25 cellular contexts compared by ENCODE assay signal in the genomic region with DNA sequence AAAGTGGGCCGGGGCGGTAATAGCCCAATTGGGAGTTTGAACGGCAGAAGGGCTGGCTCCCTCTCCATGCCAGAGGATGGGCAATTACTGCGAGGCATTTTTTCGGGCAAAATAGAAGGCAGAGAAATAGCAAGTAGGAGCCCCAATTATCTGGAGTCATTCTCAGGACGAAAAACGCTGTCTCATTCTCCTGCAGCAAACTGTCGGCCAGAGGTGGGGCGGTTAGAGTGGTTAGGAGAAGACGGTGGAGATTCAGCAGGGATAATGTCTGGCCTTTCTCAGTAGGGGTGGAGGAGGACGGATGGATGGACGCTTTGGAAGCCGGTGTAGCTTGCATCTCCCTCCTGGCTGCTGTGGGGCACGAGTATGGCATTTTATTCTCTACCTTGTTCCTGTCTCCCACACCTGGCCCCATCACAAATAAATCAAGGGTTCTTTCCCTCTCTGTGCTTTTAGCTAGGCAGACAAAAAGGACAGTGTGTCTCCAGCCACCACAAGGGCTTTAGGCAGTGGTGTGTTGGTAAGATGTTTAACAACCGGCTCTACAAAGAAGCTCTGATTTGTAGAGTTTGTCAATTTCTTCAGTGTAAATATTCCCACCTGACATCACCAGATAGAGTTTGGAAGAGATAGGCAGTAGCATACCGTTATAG.
"Had no signal": no experiment of that assay in that cellular context is flagged by ENCODE, and none has a peak within 500 bp of the region (broad histone marks: within the 10 kb centered on the region; RNA-seq: fewer than 3 reads in every experiment).

No MANE protein-coding gene starts in this region.

- H3K4me1 Mint-ChIP-seq: activated CD4-positive, alpha-beta memory T cell treated with anti-CD3 and anti-CD28 coated beads, Interleukin-2, amount 10 ng/mL, durations not matched to agents 7 days and 5 days; activated CD4-positive, alpha-beta T cell treated with anti-CD3 and anti-CD28 coated beads for 36 hours; activated naive CD4-positive, alpha-beta T cell treated with anti-CD3 and anti-CD28 coated beads, Interleukin-2, amount 10 ng/mL, durations not matched to agents 7 days and 5 days; activated naive CD8-positive, alpha-beta T cell treated with anti-CD3 and anti-CD28 coated beads for 36 hours had no signal

- H3K4me3 Mint-ChIP-seq: activated CD4-positive, alpha-beta memory T cell treated with anti-CD3 and anti-CD28 coated beads, Interleukin-2, amount 10 ng/mL, durations not matched to agents 7 days and 5 days; activated CD4-positive, alpha-beta T cell treated with anti-CD3 and anti-CD28 coated beads for 36 hours; activated naive CD4-positive, alpha-beta T cell treated with anti-CD3 and anti-CD28 coated beads, Interleukin-2, amount 10 ng/mL, durations not matched to agents 7 days and 5 days; activated naive CD8-positive, alpha-beta T cell treated with anti-CD3 and anti-CD28 coated beads for 36 hours had no signal

- H3K27ac Mint-ChIP-seq: activated CD4-positive, alpha-beta memory T cell treated with anti-CD3 and anti-CD28 coated beads, Interleukin-2, amount 10 ng/mL, durations not matched to agents 7 days and 5 days; activated CD4-positive, alpha-beta T cell treated with anti-CD3 and anti-CD28 coated beads for 36 hours; activated naive CD4-positive, alpha-beta T cell treated with anti-CD3 and anti-CD28 coated beads, Interleukin-2, amount 10 ng/mL, durations not matched to agents 7 days and 5 days; activated naive CD8-positive, alpha-beta T cell treated with anti-CD3 and anti-CD28 coated beads for 36 hours; activated T-helper 2 cell treated with anti-CD3 and anti-CD28 coated beads, Interferon-gamma antibody, Interleukin-2, Interleukin-4, amounts not matched to agents 10 μg/mL and 5 μg/mL and 100 μg/mL, durations not matched to agents 14 hours and 24 hours and 36 hours had no signal

- DNase-seq: activated CD4-positive, alpha-beta memory T cell treated with anti-CD3 and anti-CD28 coated beads, Interleukin-2, amount 10 ng/mL, durations not matched to agents 7 days and 5 days; activated CD4-positive, alpha-beta T cell treated with anti-CD3 and anti-CD28 coated beads for 36 hours; activated CD4-positive, alpha-beta T cell treated with anti-CD3 and anti-CD28 coated beads, Interleukin-2, amount 50 U/mL, for 1 hour; activated gamma-delta T cell treated with Interleukin-2 at 50 U/mL for 16 hours; activated naive CD4-positive, alpha-beta T cell treated with anti-CD3 and anti-CD28 coated beads, Interleukin-2, amount 10 ng/mL, durations not matched to agents 7 days and 5 days; activated naive CD8-positive, alpha-beta T cell treated with anti-CD3 and anti-CD28 coated beads for 36 hours; activated T-cell treated with anti-CD3 and anti-CD28 coated beads for 4 hours; activated T-cell treated with anti-CD3 and anti-CD28 coated beads, Interleukin-2, amount 50 U/mL, for 48 hours; anterior cingulate cortex; caudate nucleus; MM.1S; NCI-H1105 treated with DMSO at 0.1 percent for 48 hours; NCI-H1436 treated with DMSO at 0.1 percent for 48 hours; NCI-H187; NCI-H2081; NCI-H226; NCI-H526; NCI-H774; PC-3; SIG-M5; T-helper 2 cell; T1000 had no signal

- H3K27ac ChIP-seq: VCaP had no signal

- H3K9me3 Mint-ChIP-seq: activated naive CD4-positive, alpha-beta T cell treated with anti-CD3 and anti-CD28 coated beads, Interleukin-2, amount 10 ng/mL, durations not matched to agents 7 days and 5 days had no signal

- FAIRE-seq: RCC 7860 had no signal

- H3K36me3 Mint-ChIP-seq: activated naive CD4-positive, alpha-beta T cell treated with anti-CD3 and anti-CD28 coated beads, Interleukin-2, amount 10 ng/mL, durations not matched to agents 7 days and 5 days; activated naive CD8-positive, alpha-beta T cell treated with anti-CD3 and anti-CD28 coated beads for 36 hours had no signal

- ATAC-seq: activated CD4-positive, alpha-beta T cell treated with anti-CD3 and anti-CD28 coated beads for 36 hours; PC-3 had no signal
